ENCODE assay signal across 9 cellular contexts in the genomic region with DNA sequence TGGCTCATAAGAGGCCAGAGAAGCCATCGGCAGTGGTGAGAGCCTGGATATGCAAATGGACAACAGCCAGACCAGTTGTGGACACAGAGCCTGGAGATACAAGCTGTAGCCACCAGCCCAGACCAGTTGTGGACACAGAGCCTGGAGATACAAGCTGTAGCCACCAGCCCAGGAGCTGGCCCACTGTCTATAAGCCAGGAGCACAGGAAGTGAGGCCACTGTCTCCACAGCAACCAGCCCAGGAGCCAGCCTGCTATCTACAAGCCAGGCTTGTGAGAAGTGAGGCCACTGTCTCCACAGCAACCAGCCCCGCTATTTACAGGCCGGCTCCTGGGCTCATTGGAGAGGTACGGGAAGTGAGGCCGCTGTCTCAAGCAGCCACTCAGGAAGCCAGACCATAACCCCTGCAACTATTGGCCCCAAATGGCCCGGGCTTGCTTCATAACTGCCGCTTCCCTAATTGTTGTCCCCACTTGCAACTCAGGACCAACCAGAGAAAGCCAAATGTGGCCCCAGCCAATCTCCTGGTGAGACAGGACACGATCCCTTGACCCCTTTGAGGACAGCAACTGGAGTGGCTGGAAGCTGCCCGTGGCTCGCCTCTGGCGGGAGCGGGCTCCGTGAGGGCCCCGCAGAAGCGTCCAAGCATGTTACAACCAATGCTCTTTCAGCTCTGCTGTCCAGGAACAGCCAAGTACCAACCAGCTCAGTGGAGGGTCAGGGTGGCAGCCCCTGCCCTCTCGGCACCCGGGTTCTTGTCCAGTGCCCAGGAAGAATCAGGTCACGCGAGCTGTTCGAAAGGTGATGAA. TPM values are rescaled to one million over a fixed set of nuclear protein-coding genes. Genes with fewer than 3 reads are reported as not detected.
DNase-seq lines count a peak whose midpoint lies in the region; ATAC-seq, FAIRE-seq and TF ChIP-seq lines count a peak whose summit lies in the region.
"Had no signal": no experiment of that assay in that cellular context is flagged by ENCODE, and none has a peak within 500 bp of the region (broad histone marks: within the 10 kb centered on the region; RNA-seq: fewer than 3 reads in every experiment).

No MANE protein-coding gene starts in this region.

- TF ChIP-seq POLR2A in A549 (IDR thresholded peaks at IDR 0.05; ENCODE audit: low read length), result no peak
- no peak for TF ChIP-seq POLR2A in GM18505 (IDR thresholded peaks at IDR 0.05; ENCODE audit: borderline replicate concordance, extremely low read depth, insufficient read depth, insufficient read length)

- H3K9me3 ChIP-seq in A549 (no peaks in the 10 kb centered on the region), OCI-LY3 (ENCODE audit: insufficient read depth, low read length) (no peaks in the 10 kb centered on the region)

- no peak for TF ChIP-seq EP300 in A549 (IDR thresholded peaks at IDR 0.05)

- H4K20me1 ChIP-seq in OCI-LY3 (ENCODE audit: insufficient read depth, low read length), result no peaks in the 10 kb centered on the region

- H3K79me2 ChIP-seq in OCI-LY3 (ENCODE audit: low read length), result no peaks in the 10 kb centered on the region

- CTCF ChIA-PET in A549 (lab: Yijun Ruan, JAX), result interaction anchor here (1.2 to 3.0 kb wide), 3 partner anchors 9 to 176 kb away, joined by 3 to 23 read pairs (median 7); no protein-coding TSS in a partner anchor

- H3K4me1 ChIP-seq in A549 (peaks cover 32% of the 10 kb centered on the region), OCI-LY3 (ENCODE audit: low read length) (peaks cover 22% of the 10 kb centered on the region)

- TF ChIP-seq RAD21 in A549 (conservative IDR thresholded peaks at IDR 0.05 in 1 of 2, IDR thresholded peaks at IDR 0.05 in 1 of 2), result no peak

- TF ChIP-seq CTCF in A549 (IDR thresholded peaks at IDR 0.05) (no peak), OCI-LY3 (IDR thresholded peaks at IDR 0.05; ENCODE audit: low read depth, low read length) (no peak)

- ATAC-seq in A549 (peak in 1 of 2 experiments; percentile 59; a peak in 3 of 6 replicates), HG02981 (IDR thresholded peaks at IDR 0.05; ENCODE audit: unreplicated experiment) (peak; percentile 54), GM18505 (IDR thresholded peaks at IDR 0.05; ENCODE audit: unreplicated experiment) (no peak), GM19035 (IDR thresholded peaks at IDR 0.05; ENCODE audit: unreplicated experiment) (no peak)

- FAIRE-seq in A549 (lab: Jason Lieb, UNC), result no peak

- H3K36me3 ChIP-seq in OCI-LY3 (replicated peaks; ENCODE audit: low read depth, low read length), result no peaks in the 10 kb centered on the region

- H2AFZ ChIP-seq in OCI-LY3 (ENCODE audit: low read depth, low read length), result no peak overlapping the region

- H3K4me2 ChIP-seq in A549, result 0 out of 3 replicates have a peak overlapping the region, but pooled peaks have one; percentile 9
- 0 out of 2 replicates have a peak overlapping the region, but pooled peaks have one; percentile 29 for H3K4me2 ChIP-seq in OCI-LY3 (ENCODE audit: low read length)

- DNase-seq in A549 (ENCODE audit: low read depth in 1 of 2, low spot score in 1 of 2) (no peak), foreskin melanocyte (peak; percentile 12), stromal cell of bone marrow (ENCODE audit: low read depth) (peak; percentile 16)
- no peak for DNase-seq in effector CD4-positive, alpha-beta T cell

- POLR2A ChIA-PET in A549 (lab: Yijun Ruan, JAX), result no interaction called here

- 91% methylated on average over 13 of the region's 20 CpGs for WGBS in A549 (ENCODE audit: missing lambda C conversion rate)

- peaks cover 8% of the 10 kb centered on the region; the same call in 1 of the 2 replicates for H3K27me3 ChIP-seq in OCI-LY3 (ENCODE audit: low read depth, low read length)

- H3K27ac ChIP-seq in A549, result peak overlapping the region in 1 of 2 experiments; percentile 73; a peak in 3 of 6 replicates
- H3K27ac ChIP-seq in OCI-LY3 (ENCODE audit: low read length), result no peak overlapping the region
- H3K27ac ChIP-seq: SK-N-MC had no signal

- no peak overlapping the region for H3K9ac ChIP-seq in OCI-LY3 (ENCODE audit: low read length)

- H3K4me3 ChIP-seq in A549 (no peak overlapping the region), OCI-LY3 (ENCODE audit: low read length) (no peak overlapping the region)
- H3K4me3 ChIP-seq: SK-N-MC had no signal

TF ChIP-seq in A549, 52 proteins besides CTCF, POLR2A, EP300 and RAD21:
- TF ChIP-seq HOXB13 (CRISPR knock-in tag; IDR thresholded peaks at IDR 0.05; ENCODE audit: low read depth), result no peak
- TF ChIP-seq CHD4 (IDR thresholded peaks at IDR 0.05; ENCODE audit: borderline replicate concordance), result no peak
- TF ChIP-seq HOXA7 (CRISPR knock-in tag; IDR thresholded peaks at IDR 0.05), result no peak
- TF ChIP-seq, protein P1, sequence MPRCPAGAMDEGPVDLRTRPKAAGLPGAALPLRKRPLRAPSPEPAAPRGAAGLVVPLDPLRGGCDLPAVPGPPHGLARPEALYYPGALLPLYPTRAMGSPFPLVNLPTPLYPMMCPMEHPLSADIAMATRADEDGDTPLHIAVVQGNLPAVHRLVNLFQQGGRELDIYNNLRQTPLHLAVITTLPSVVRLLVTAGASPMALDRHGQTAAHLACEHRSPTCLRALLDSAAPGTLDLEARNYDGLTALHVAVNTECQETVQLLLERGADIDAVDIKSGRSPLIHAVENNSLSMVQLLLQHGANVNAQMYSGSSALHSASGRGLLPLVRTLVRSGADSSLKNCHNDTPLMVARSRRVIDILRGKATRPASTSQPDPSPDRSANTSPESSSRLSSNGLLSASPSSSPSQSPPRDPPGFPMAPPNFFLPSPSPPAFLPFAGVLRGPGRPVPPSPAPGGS (IDR thresholded peaks at IDR 0.05), result no peak
- TF ChIP-seq FOXS1 (CRISPR knock-in tag; IDR thresholded peaks at IDR 0.05), result no peak
- no peak for TF ChIP-seq RCOR1 (IDR thresholded peaks at IDR 0.05; ENCODE audit: low read depth, low read length)
- TF ChIP-seq ZC3H11A (IDR thresholded peaks at IDR 0.05), result no peak
- no peak for TF ChIP-seq ATOH8 (CRISPR knock-in tag; IDR thresholded peaks at IDR 0.05; ENCODE audit: low read depth)
- TF ChIP-seq RFX5 (IDR thresholded peaks at IDR 0.05), result no peak
- TF ChIP-seq HEYL (CRISPR knock-in tag; IDR thresholded peaks at IDR 0.05), result no peak
- TF ChIP-seq USF2 (IDR thresholded peaks at IDR 0.05), result no peak
- no peak for TF ChIP-seq TP53 (CRISPR knock-in tag; IDR thresholded peaks at IDR 0.05)
- no peak for TF ChIP-seq MAZ (IDR thresholded peaks at IDR 0.05; ENCODE audit: borderline replicate concordance, low read depth, low read length)
- TF ChIP-seq CEBPB (IDR thresholded peaks at IDR 0.05), result no peak

RNA-seq across cellular contexts. Expression of gene CNPY1, which starts 44.1 kb away (rescaled TPM):
- polyA plus RNA-seq in A549 (2011; rRNA removed) (not detected in 2 replicates), A549 (2017; fragmentation: RNase III; extraction: RNeasy Plus Mini Kit Qiagen cat#74134 plus additional on column Dnase treatment) (not detected in 3 replicates)
- polyA plus RNA-seq in A549 (2012; cell fraction: cytosol; rRNA removed), result not detected in 2 replicates
- not detected in 2 replicates for polyA plus RNA-seq in A549 (2012; cell fraction: nucleus; rRNA removed)
- not detected in 2 replicates for polyA minus RNA-seq in A549 (2011; rRNA and poly(A)+ RNA removed)

RNA-seq across cellular contexts. Expression of gene RBM33, which starts 54.0 kb away (rescaled TPM):
- polyA plus RNA-seq in A549 (2011; rRNA removed) (19.5 and 21.9 TPM in 2 replicates), A549 (2017; fragmentation: RNase III; extraction: RNeasy Plus Mini Kit Qiagen cat#74134 plus additional on column Dnase treatment) (21.7 to 22.1 TPM (median 21.7 TPM) in 3 replicates)
- 9.1 and 9.9 TPM in 2 replicates for polyA plus RNA-seq in A549 (2012; cell fraction: cytosol; rRNA removed)
- polyA plus RNA-seq in A549 (2012; cell fraction: nucleus; rRNA removed), result 31.2 and 46.0 TPM in 2 replicates
- polyA minus RNA-seq in A549 (2011; rRNA and poly(A)+ RNA removed), result 23.8 and 27.3 TPM in 2 replicates

Comparison
In these comparisons a context has a peak if more than half of its experiments do, and no peak if none do; other contexts are left out.
1. DNase-seq: peak in foreskin melanocyte (single experiment) and stromal cell of bone marrow (single experiment); none in A549 (0 of 2) and effector CD4-positive, alpha-beta T cell (single experiment).